Comparison of ENCODE assay signal across 13 cellular contexts in genomic region chr15:37059051-37059450, GRCh38. TPM values are rescaled to one million over a fixed set of nuclear protein-coding genes. Genes with fewer than 3 reads are reported as not detected.
A peak's percentile ranks its signal among the peaks of the same experiment; 100 is the strongest.
DNase-seq lines count a peak whose midpoint lies in the region; ATAC-seq and TF ChIP-seq lines count a peak whose summit lies in the region.
"Had no signal": no experiment of that assay in that cellular context is flagged by ENCODE, and none has a peak within 500 bp of the region (broad histone marks: within the 10 kb centered on the region; RNA-seq: fewer than 3 reads in every experiment).

No MANE protein-coding gene starts in this region.

- intact Hi-C loops in mammary epithelial cell (cut with micrococcal nuclease): loop anchor here (1.0 kb wide), 1 partner anchor 41 kb away; the partner anchor contains the start of gene MEIS2
- intact Hi-C loops in right cardiac atrium (cut with DNase I): no loop called here

- no peak overlapping the region for H3K4me3 ChIP-seq in mammary epithelial cell (replicated peaks in 1 of 3; ENCODE audit: insufficient read depth in 1 of 3, low read depth in 2 of 3, low read length in 3 of 3)
- H3K4me3 ChIP-seq in right cardiac atrium (ENCODE audit: low read length): no peak overlapping the region
- H3K4me3 ChIP-seq in smooth muscle cell: no peak overlapping the region

- no peaks in the 10 kb centered on the region for H3K4me1 Mint-ChIP-seq in immature natural killer cell
- H3K4me1 Mint-ChIP-seq: naive thymus-derived CD4-positive, alpha-beta T cell had no signal

- no peaks in the 10 kb centered on the region for H3K36me3 Mint-ChIP-seq in immature natural killer cell

- no peaks in the 10 kb centered on the region for H3K36me3 ChIP-seq in mammary epithelial cell (ENCODE audit: insufficient read depth, low read length)
- H3K36me3 ChIP-seq in smooth muscle cell (ENCODE audit: low read depth): no peaks in the 10 kb centered on the region

- H3K27me3 ChIP-seq in mammary epithelial cell (ENCODE audit: insufficient read depth, low read length) (no peaks in the 10 kb centered on the region), right cardiac atrium (ENCODE audit: control insufficient read depth, insufficient read depth) (no peaks in the 10 kb centered on the region), smooth muscle cell (ENCODE audit: low read depth) (no peaks in the 10 kb centered on the region)

- H3K9ac ChIP-seq in mammary epithelial cell (ENCODE audit: insufficient read depth, low read length) (no peak overlapping the region), smooth muscle cell (ENCODE audit: low read depth) (peak overlapping the region; percentile 55)

- WGBS in mammary epithelial cell (ENCODE audit: low coverage, missing lambda C conversion rate): 7% methylated on average over 3 of the region's 3 CpGs
- WGBS in right cardiac atrium: 15% methylated on average over 3 of the region's 3 CpGs
- 47% methylated on average over 3 of the region's 3 CpGs for WGBS in smooth muscle cell (ENCODE audit: low lambda C conversion rate)

- no peaks in the 10 kb centered on the region for H4K20me1 ChIP-seq in mammary epithelial cell (ENCODE audit: insufficient read depth, low read length)
- H4K20me1 ChIP-seq in smooth muscle cell (ENCODE audit: low read depth): no peaks in the 10 kb centered on the region

- H3K27ac Mint-ChIP-seq in immature natural killer cell: no peak overlapping the region
- H3K27ac Mint-ChIP-seq: naive thymus-derived CD4-positive, alpha-beta T cell had no signal

- peaks cover 0 to 8% (median 3%) of the 10 kb centered on the region in 6 donors for H3K9me3 Mint-ChIP-seq in immature natural killer cell

- no peak overlapping the region for H3K4me3 Mint-ChIP-seq in immature natural killer cell
- H3K4me3 Mint-ChIP-seq: naive thymus-derived CD4-positive, alpha-beta T cell had no signal

- H3K4me1 ChIP-seq in mammary epithelial cell (ENCODE audit: insufficient read depth, low read length) (peaks cover 19% of the 10 kb centered on the region), right cardiac atrium (ENCODE audit: control insufficient read depth, insufficient read depth, low read length) (peaks cover 13% of the 10 kb centered on the region), smooth muscle cell (ENCODE audit: low read depth) (peaks cover 44% of the 10 kb centered on the region)

- no peaks in the 10 kb centered on the region for H3F3A ChIP-seq in smooth muscle cell (ENCODE audit: low read depth)

- H2AFZ ChIP-seq in mammary epithelial cell (ENCODE audit: low read depth, low read length) (no peak overlapping the region), smooth muscle cell (ENCODE audit: low read depth) (no peak overlapping the region)

- CTCF ChIA-PET in mammary epithelial cell (lab: Charles Lee; ENCODE audit: low non-redundant PET): no interaction called here

- BruUV-seq in mammary epithelial cell (replicated peaks; lab: Mats Ljungman, UMichigan): no TSS peak

- no peaks in the 10 kb centered on the region for H3K27me3 Mint-ChIP-seq in immature natural killer cell (ENCODE audit: low read depth in 3 of 3)

- H3K79me2 ChIP-seq in mammary epithelial cell (ENCODE audit: insufficient read depth, low read length) (no peaks in the 10 kb centered on the region), smooth muscle cell (ENCODE audit: low read depth) (peaks cover 28% of the 10 kb centered on the region)

- H3K27ac ChIP-seq in mammary epithelial cell (ENCODE audit: insufficient read depth, low read depth, low read length): peak overlapping the region; percentile 14
- no peak overlapping the region for H3K27ac ChIP-seq in right cardiac atrium (ENCODE audit: low read length)
- H3K27ac ChIP-seq in smooth muscle cell (ENCODE audit: low read depth): peak overlapping the region; percentile 81

- in situ Hi-C loops in mammary epithelial cell (cut with MboI; ENCODE audit: low sequenced_read_pairs in 2 of 2): no loop called here

- dilution Hi-C loops in mammary epithelial cell (cut with HindIII; ENCODE audit: low sequenced_read_pairs): no loop called here

- H3K4me2 ChIP-seq in mammary epithelial cell (ENCODE audit: insufficient read depth, low read depth, low read length): peak overlapping the region; percentile 54
- H3K4me2 ChIP-seq in smooth muscle cell: no peak overlapping the region

- ATAC-seq in right cardiac atrium: peak; percentile 30 to 62
- ATAC-seq in GM21526 (IDR thresholded peaks at IDR 0.05; ENCODE audit: low FRiP score, unreplicated experiment): no peak
- ATAC-seq in GM19463 (IDR thresholded peaks at IDR 0.05; ENCODE audit: unreplicated experiment): no peak
- no peak for ATAC-seq in HG03108 (IDR thresholded peaks at IDR 0.05; ENCODE audit: unreplicated experiment)
- ATAC-seq: naive thymus-derived CD4-positive, alpha-beta T cell had no signal

- H3K9me3 ChIP-seq in mammary epithelial cell (replicated peaks; ENCODE audit: insufficient read depth, low read length) (no peaks in the 10 kb centered on the region), right cardiac atrium (ENCODE audit: control insufficient read depth, low read length) (no peaks in the 10 kb centered on the region), smooth muscle cell (replicated peaks; ENCODE audit: low read depth) (no peaks in the 10 kb centered on the region)
- H3K9me3 ChIP-seq: Caco-2 had no signal

- peak; percentile 29 for DNase-seq in HPDE6-E6E7 (ENCODE audit: extremely low spot score)
- DNase-seq in mammary epithelial cell: peak; percentile 82
- no peak for DNase-seq in right cardiac atrium
- DNase-seq in smooth muscle cell (lab: John Stamatoyannopoulos, UW; ENCODE audit: unreplicated experiment): no peak
- no peak for DNase-seq in immature natural killer cell
- DNase-seq: KBM-7; naive thymus-derived CD4-positive, alpha-beta T cell; NCI-H524; stimulated activated CD4-positive, alpha-beta T cell treated with anti-CD3 and anti-CD28 coated beads, Interleukin-4, amount 100 ng/mL, for 1 hour had no signal

- no peak for TF ChIP-seq CTCF in mammary epithelial cell (conservative IDR thresholded peaks at IDR 0.05 in 1 of 2, IDR thresholded peaks at IDR 0.05 in 1 of 2; ENCODE audit: extremely low read depth in 1 of 2, insufficient read depth in 1 of 2, low read depth in 1 of 2, low read length in 2 of 2)
- no peak for TF ChIP-seq CTCF in smooth muscle cell (IDR thresholded peaks at IDR 0.05; ENCODE audit: borderline replicate concordance, insufficient read depth, poor library complexity, severe bottlenecking)

RNA-seq across cellular contexts. Expression of gene MEIS2, which starts 41.3 kb away (rescaled TPM):
- total RNA-seq in mammary epithelial cell (1 to 10 TPM; 6.7 to 8.4 TPM), right cardiac atrium (10 to 100 TPM; 28.9 to 33.4 (median 31.0) TPM), smooth muscle cell (18.8 and 33.4 TPM in 2 replicates)
- polyA plus RNA-seq in mammary epithelial cell (8.4 TPM), right cardiac atrium (14.8 TPM), smooth muscle cell (13.0 and 16.7 TPM in 2 replicates), immature natural killer cell (not detected)
- 1.3 TPM for polyA minus RNA-seq in mammary epithelial cell
- polyA plus RNA-seq: naive thymus-derived CD4-positive, alpha-beta T cell had no signal

Comparison
In these comparisons a context has a peak if more than half of its experiments do, and no peak if none do; other contexts are left out.
1. DNase-seq: peak in HPDE6-E6E7 (single experiment) and mammary epithelial cell (single experiment); none in right cardiac atrium (0 of 3), smooth muscle cell (single experiment) and immature natural killer cell (0 of 3).
2. ATAC-seq: peak in right cardiac atrium (2 of 2); none in GM21526 (single experiment), GM19463 (single experiment) and HG03108 (single experiment).